Comparison of ENCODE assay signal across 26 cellular contexts in genomic region chr12:100043657-100044056, GRCh38. TPM values are rescaled to one million over a fixed set of nuclear protein-coding genes. Genes with fewer than 3 reads are reported as not detected.
DNase-seq lines count a peak whose midpoint lies in the region; ATAC-seq, FAIRE-seq and TF ChIP-seq lines count a peak whose summit lies in the region.
"Had no signal": no experiment of that assay in that cellular context is flagged by ENCODE, and none has a peak within 500 bp of the region (broad histone marks: within the 10 kb centered on the region; RNA-seq: fewer than 3 reads in every experiment).

No MANE protein-coding gene starts in this region.

- no peak overlapping the region for H3K4me2 ChIP-seq in trophoblast cell (ENCODE audit: low read length)

- no peak overlapping the region for H4K91ac ChIP-seq in trophoblast cell (ENCODE audit: low read depth, low read length)

- H3K9ac ChIP-seq in trophoblast cell (ENCODE audit: low read length) (no peak overlapping the region), endodermal cell (ENCODE audit: extremely low read depth, low read length, poor library complexity, severe bottlenecking) (no peak overlapping the region)

- H3K9me3 ChIP-seq in trophoblast cell (ENCODE audit: insufficient read depth, low read depth, low read length) (no peaks in the 10 kb centered on the region), endodermal cell (ENCODE audit: control insufficient read depth, low read length) (peaks cover 14% of the 10 kb centered on the region)
- H3K9me3 ChIP-seq: Peyer's patch, SJCRH30 had no signal

- CTCF ChIA-PET in activated CD4-positive, alpha-beta T cell treated with anti-CD3 and anti-CD28 coated beads for 36 hours (lab: Charles Lee), result interaction anchor here (0.7 to 1.2 kb wide), 2 partner anchors 32 to 213 kb away, joined by 3 to 5 read pairs; no protein-coding TSS in a partner anchor

- H3K14ac ChIP-seq in trophoblast cell (ENCODE audit: low read length), result no peak overlapping the region

- H3K27me3 ChIP-seq in bronchial epithelial cell (ENCODE audit: control insufficient read depth, insufficient read depth, low read length) (no peaks in the 10 kb centered on the region), trophoblast cell (ENCODE audit: insufficient read depth, low read length) (no peaks in the 10 kb centered on the region), endodermal cell (ENCODE audit: control insufficient read depth, insufficient read depth, low read length, poor library complexity, severe bottlenecking) (no peaks in the 10 kb centered on the region)
- H3K27me3 ChIP-seq: Peyer's patch, SJCRH30 had no signal

- peaks cover 75% of the 10 kb centered on the region for H3K36me3 Mint-ChIP-seq in activated CD4-positive, alpha-beta T cell treated with anti-CD3 and anti-CD28 coated beads for 36 hours (ENCODE audit: low read depth)
- peaks cover 62% of the 10 kb centered on the region for H3K36me3 Mint-ChIP-seq in endodermal cell (ENCODE audit: low read depth)

- H3K79me2 ChIP-seq in trophoblast cell (ENCODE audit: control insufficient read depth, insufficient read depth, low read length, poor library complexity), result no peaks in the 10 kb centered on the region

- no peak overlapping the region for H3K27ac ChIP-seq in trophoblast cell (ENCODE audit: low read depth, low read length)
- no peak overlapping the region for H3K27ac ChIP-seq in endodermal cell (ENCODE audit: low read depth, low read length)
- H3K27ac ChIP-seq: 22Rv1, C4-2B, Peyer's patch, SJCRH30 had no signal

- H2BK120ac ChIP-seq in trophoblast cell (ENCODE audit: insufficient read depth, low read length, poor library complexity), result no peak overlapping the region

- no peak overlapping the region for H2BK5ac ChIP-seq in trophoblast cell (ENCODE audit: low read depth, low read length, poor library complexity)

- H3K18ac ChIP-seq in trophoblast cell (ENCODE audit: low read length), result no peak overlapping the region

- POLR2A ChIA-PET in activated CD4-positive, alpha-beta T cell treated with anti-CD3 and anti-CD28 coated beads for 36 hours (lab: Charles Lee), result interaction anchor here (0.6 kb wide), 1 partner anchor 12 kb away, joined by 5 read pairs; no protein-coding TSS in a partner anchor

- peaks cover 2% of the 10 kb centered on the region for H3K9me3 Mint-ChIP-seq in activated CD4-positive, alpha-beta T cell treated with anti-CD3 and anti-CD28 coated beads for 36 hours (ENCODE audit: low read depth)
- no peaks in the 10 kb centered on the region for H3K9me3 Mint-ChIP-seq in endodermal cell
- H3K9me3 Mint-ChIP-seq: H9 had no signal

- no peak overlapping the region for H4K8ac ChIP-seq in trophoblast cell (ENCODE audit: low read depth, low read length)

- H3K27me3 Mint-ChIP-seq in activated CD4-positive, alpha-beta T cell treated with anti-CD3 and anti-CD28 coated beads for 36 hours, result no peaks in the 10 kb centered on the region
- no peaks in the 10 kb centered on the region for H3K27me3 Mint-ChIP-seq in endodermal cell (ENCODE audit: insufficient read depth)
- H3K27me3 Mint-ChIP-seq: CD8-positive, alpha-beta memory T cell had no signal

- H3K27ac Mint-ChIP-seq in activated CD4-positive, alpha-beta T cell treated with anti-CD3 and anti-CD28 coated beads for 36 hours, result peak overlapping the region; percentile 20
- H3K27ac Mint-ChIP-seq in endodermal cell, result no peak overlapping the region
- H3K27ac Mint-ChIP-seq: H9 had no signal

- H2AK5ac ChIP-seq in trophoblast cell (ENCODE audit: low read length), result no peak overlapping the region

- ATAC-seq in activated CD4-positive, alpha-beta T cell treated with anti-CD3 and anti-CD28 coated beads for 36 hours, result no peak
- ATAC-seq in GM18867 (IDR thresholded peaks at IDR 0.05; ENCODE audit: unreplicated experiment) (no peak), HG02840 (IDR thresholded peaks at IDR 0.05; ENCODE audit: low FRiP score, unreplicated experiment) (no peak)

- H3K36me3 ChIP-seq in bronchial epithelial cell (ENCODE audit: control insufficient read depth, insufficient read depth, low read length) (peaks cover 1% of the 10 kb centered on the region), trophoblast cell (ENCODE audit: control insufficient read depth in 1 of 2, insufficient read depth in 2 of 2, low read length in 2 of 2) (peaks cover 0 to 3% of the 10 kb centered on the region in 2 experiments), endodermal cell (ENCODE audit: control insufficient read depth, insufficient read depth, low read length) (peaks cover 46% of the 10 kb centered on the region)

- H3K4me3 ChIP-seq in bronchial epithelial cell (ENCODE audit: low read depth, low read length) (no peak overlapping the region), trophoblast cell (ENCODE audit: low read depth, low read length) (no peak overlapping the region), endodermal cell (ENCODE audit: low read length) (no peak overlapping the region)
- H3K4me3 ChIP-seq: Peyer's patch, SJCRH30 had no signal

- peaks cover 2% of the 10 kb centered on the region for H3K4me1 Mint-ChIP-seq in activated CD4-positive, alpha-beta T cell treated with anti-CD3 and anti-CD28 coated beads for 36 hours
- peaks cover 21% of the 10 kb centered on the region for H3K4me1 Mint-ChIP-seq in endodermal cell
- H3K4me1 Mint-ChIP-seq: H9 had no signal

- no peak overlapping the region for H3K23ac ChIP-seq in trophoblast cell (ENCODE audit: low read length)

- intact Hi-C loops in activated CD4-positive, alpha-beta T cell treated with anti-CD3 and anti-CD28 coated beads for 36 hours (cut with DNase I, micrococcal nuclease), result no loop called here

- TF ChIP-seq CTCF in bronchial epithelial cell (IDR thresholded peaks at IDR 0.05; ENCODE audit: insufficient read depth, low read length, severe bottlenecking) (no peak), endodermal cell (conservative IDR thresholded peaks at IDR 0.05) (no peak)

- H2BK12ac ChIP-seq in trophoblast cell (ENCODE audit: low read length), result no peak overlapping the region

- FAIRE-seq in bronchial epithelial cell (lab: Jason Lieb, UNC), result no peak
- FAIRE-seq: GM19239 had no signal

- H3K4ac ChIP-seq in trophoblast cell (ENCODE audit: low read depth, low read length), result no peak overlapping the region

- H2AFZ ChIP-seq in trophoblast cell (ENCODE audit: insufficient read depth, low read length, poor library complexity), result no peak overlapping the region

- H4K12ac ChIP-seq in trophoblast cell (ENCODE audit: low read depth, low read length), result no peak overlapping the region

- H3K4me3 Mint-ChIP-seq in activated CD4-positive, alpha-beta T cell treated with anti-CD3 and anti-CD28 coated beads for 36 hours, result no peak overlapping the region
- no peak overlapping the region for H3K4me3 Mint-ChIP-seq in endodermal cell
- H3K4me3 Mint-ChIP-seq: CD8-positive, alpha-beta memory T cell; H9 had no signal

- H3K4me1 ChIP-seq in trophoblast cell (ENCODE audit: control insufficient read depth in 1 of 2, insufficient read depth in 2 of 2, low read length in 2 of 2) (peaks cover 0 to 4% of the 10 kb centered on the region in 2 experiments), endodermal cell (ENCODE audit: control insufficient read depth, insufficient read depth, low read length) (no peaks in the 10 kb centered on the region)
- H3K4me1 ChIP-seq: Peyer's patch, SJCRH30 had no signal

- no peak for DNase-seq in activated CD4-positive, alpha-beta T cell treated with anti-CD3 and anti-CD28 coated beads for 36 hours
- DNase-seq in activated CD4-positive, alpha-beta T cell treated with anti-CD3 and anti-CD28 coated beads for 48 hours, result no peak
- DNase-seq in OCI-M1 (lab: John Stamatoyannopoulos, UW), result peak; percentile 5
- peak; percentile 17 for DNase-seq in bronchial epithelial cell (ENCODE audit: low read depth)
- DNase-seq in trophoblast cell, result peak; percentile 83 to 98
- DNase-seq in endodermal cell, result no peak
- DNase-seq: ACHN; Calu3; CD8-positive, alpha-beta memory T cell; DMS153; GDM1; H9; Karpas-422; MM.1S; NCI-H1092; NCI-H1436; NCI-H1930; NCI-H510A; Peyer's patch; SJCRH30 had no signal

- no peaks in the 10 kb centered on the region for H3K79me1 ChIP-seq in trophoblast cell (ENCODE audit: low read length)

RNA-seq across cellular contexts. Expression of gene ANKS1B, which starts 58.9 kb away (rescaled TPM):
- total RNA-seq in activated CD4-positive, alpha-beta T cell treated with anti-CD3 and anti-CD28 coated beads for 36 hours, result under 1 TPM; 0.19 to 0.73 TPM
- total RNA-seq in bronchial epithelial cell (0.26 and 0.38 TPM in 2 replicates), endodermal cell (10 to 100 TPM; 28.5 to 65.8 TPM)
- polyA plus RNA-seq in trophoblast cell (2013), result 0.22 and 0.26 TPM in 2 replicates
- 11.3 TPM for polyA plus RNA-seq in endodermal cell (2013, experiment 1 of 2)
- polyA plus RNA-seq in endodermal cell (2013, experiment 2 of 2), result 12.6 TPM
- total RNA-seq: HT1080 had no signal
- polyA plus RNA-seq: CD8-positive, alpha-beta memory T cell had no signal

Comparison
In these comparisons a context has a peak if more than half of its experiments do, and no peak if none do; other contexts are left out.
1. DNase-seq: peak in OCI-M1 (single experiment), bronchial epithelial cell (single experiment) and trophoblast cell (2 of 2); none in activated CD4-positive, alpha-beta T cell treated with anti-CD3 and anti-CD28 coated beads for 36 hours (single experiment), activated CD4-positive, alpha-beta T cell treated with anti-CD3 and anti-CD28 coated beads for 48 hours (single experiment) and endodermal cell (single experiment).
2. RNA of gene ANKS1B, which starts 58.9 kb away (total RNA-seq): 28.5 to 65.8 TPM in endodermal cell; 0.19 to 0.73 TPM in activated CD4-positive, alpha-beta T cell treated with anti-CD3 and anti-CD28 coated beads for 36 hours and 0.26 to 0.38 TPM in bronchial epithelial cell; every median in the first group is over 10 times any median in the second.